Comparison of ENCODE assay signal across 21 cellular contexts in the genomic region with DNA sequence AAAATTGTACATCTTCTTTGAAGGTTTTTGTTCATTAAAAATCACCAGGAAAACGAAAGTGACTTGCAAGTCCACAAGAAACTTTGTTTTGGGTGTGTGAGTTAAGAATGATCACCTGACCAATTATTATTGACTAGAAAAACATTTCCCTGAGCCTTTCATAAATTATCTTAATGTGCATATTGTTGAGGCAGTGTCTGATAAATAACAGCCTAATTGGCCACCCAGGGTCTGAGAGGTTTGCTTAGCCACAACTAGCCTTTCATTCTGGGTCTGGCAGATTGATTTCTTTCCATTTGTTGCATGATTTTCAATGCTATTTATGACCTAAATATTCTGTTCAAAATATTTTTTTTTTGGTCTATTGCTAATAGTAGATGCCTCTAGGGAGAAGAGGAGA.
"Had no signal": no experiment of that assay in that cellular context is flagged by ENCODE, and none has a peak within 500 bp of the region (broad histone marks: within the 10 kb centered on the region; RNA-seq: fewer than 3 reads in every experiment).

No MANE protein-coding gene starts in this region.

- DNase-seq: activated CD4-positive, alpha-beta T cell treated with anti-CD3 and anti-CD28 coated beads, Interleukin-2, amount 10 ng/mL, durations not matched to agents 24 days and 14 days; activated CD4-positive, alpha-beta T cell treated with anti-CD3 and anti-CD28 coated beads, Interleukin-2, amount 50 U/mL, for 48 hours; activated CD4-positive, CD25-positive, alpha-beta regulatory T cell treated with anti-CD3 and anti-CD28 coated beads, Interleukin-2, amount 50 U/mL, for 72 hours; activated CD8-positive, alpha-beta memory T cell treated with anti-CD3 and anti-CD28 coated beads, Interleukin-2, amount 10 ng/mL, durations not matched to agents 7 days and 5 days; activated gamma-delta T cell; activated naive CD4-positive, alpha-beta T cell treated with anti-CD3 and anti-CD28 coated beads for 36 hours; activated T-cell treated with anti-CD3 and anti-CD28 coated beads, Interleukin-2, amount 50 U/mL, for 4 hours; amygdala; brain microvascular endothelial cell; cerebellar nuclear complex; Karpas-422; MM.1S; NCI-H1105; NCI-H1694 treated with DMSO at 0.1 percent for 48 hours; NCI-H2171; NCI-H2227 treated with DMSO at 0.1 percent for 48 hours; NCI-H446 treated with DMSO at 0.1 percent for 48 hours; NCI-H524 treated with DMSO at 0.1 percent for 48 hours; SIG-M5; T-helper 17 cell; T-helper 9 cell had no signal

- H3K36me3 ChIP-seq: brain microvascular endothelial cell had no signal

- H3K27ac ChIP-seq: brain microvascular endothelial cell had no signal
